20 cellular contexts compared by ENCODE assay signal in the genomic region with DNA sequence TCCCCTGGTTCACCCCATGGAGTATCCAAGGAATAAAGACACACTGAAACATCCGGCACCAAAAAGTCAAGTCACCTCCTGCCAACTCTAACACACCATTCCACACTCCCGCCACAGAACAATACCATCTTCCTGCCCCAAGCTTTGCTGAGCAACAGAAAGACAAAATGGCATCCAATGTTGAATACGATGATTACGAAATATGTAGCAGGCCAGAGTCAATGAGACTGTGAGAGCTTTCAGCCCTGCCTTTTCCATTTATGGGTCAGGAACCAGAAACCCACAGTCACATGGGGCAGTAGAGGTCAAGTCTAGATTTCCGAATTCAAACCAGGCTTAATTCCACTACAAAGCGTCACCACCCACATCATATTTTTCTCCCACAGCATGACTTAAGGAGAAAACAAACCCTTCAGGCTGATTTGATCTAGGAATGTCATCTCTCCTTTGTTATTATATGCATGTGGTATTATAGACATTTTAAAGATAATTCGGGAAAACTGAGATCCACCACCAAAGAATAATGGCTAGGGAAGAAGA.
"Had no signal": no experiment of that assay in that cellular context is flagged by ENCODE, and none has a peak within 500 bp of the region (broad histone marks: within the 10 kb centered on the region; RNA-seq: fewer than 3 reads in every experiment).

No MANE protein-coding gene starts in this region.

- H3K4me3 ChIP-seq: coronary artery, gastroesophageal sphincter, lung, right atrium auricular region, suprapubic skin, thyroid gland, upper lobe of left lung, vagina had no signal

- ATAC-seq: gastroesophageal sphincter; left ventricle myocardium superior; naive thymus-derived CD4-positive, alpha-beta T cell; stimulated activated naive CD8-positive, alpha-beta T cell treated with anti-CD3 and anti-CD28 coated beads, Interleukin-15, Interleukin-2, amounts not matched to agents 100 U/mL and 50 U/mL, for 24 hours had no signal

- H3K9me3 ChIP-seq: gastroesophageal sphincter, neutrophil, right atrium auricular region, suprapubic skin, thyroid gland, upper lobe of left lung, vagina had no signal

- H3K4me3 Mint-ChIP-seq: endodermal cell; naive thymus-derived CD4-positive, alpha-beta T cell had no signal

- DNase-seq: effector CD4-positive, alpha-beta T cell; erythroblast; left ventricle myocardium superior; naive thymus-derived CD4-positive, alpha-beta T cell; nephron progenitor cell; posterior cingulate gyrus; stimulated activated CD4-positive, alpha-beta T cell treated with anti-CD3 and anti-CD28 coated beads, Interleukin-2, amount 100 ng/mL, for 48 hours; stimulated activated naive CD8-positive, alpha-beta T cell treated with anti-CD3 and anti-CD28 coated beads, Interleukin-15, Interleukin-2, amounts not matched to agents 100 U/mL and 50 U/mL, for 24 hours; thyroid gland; upper lobe of left lung had no signal

- H3K36me3 Mint-ChIP-seq: naive thymus-derived CD4-positive, alpha-beta T cell had no signal

- H3K27ac ChIP-seq: coronary artery, gastroesophageal sphincter, neutrophil, right atrium auricular region, suprapubic skin, thyroid gland, upper lobe of left lung, vagina had no signal

- H3K27ac Mint-ChIP-seq: endodermal cell had no signal

- H3K27me3 ChIP-seq: gastroesophageal sphincter, neutrophil, right atrium auricular region, suprapubic skin, thyroid gland, upper lobe of left lung, vagina had no signal

- H3K4me1 Mint-ChIP-seq: naive thymus-derived CD4-positive, alpha-beta T cell had no signal

- FAIRE-seq: endothelial cell of umbilical vein, small intestine had no signal

- H3K4me1 ChIP-seq: gastroesophageal sphincter, right atrium auricular region, suprapubic skin, thyroid gland, vagina had no signal

- H3K36me3 ChIP-seq: gastroesophageal sphincter, neutrophil, right atrium auricular region, suprapubic skin, thyroid gland, upper lobe of left lung, vagina had no signal
